Comparison of ENCODE assay signal across 8 cellular contexts in genomic region chr15:90871097-90871715, GRCh38. TPM values are rescaled to one million over a fixed set of nuclear protein-coding genes. Genes with fewer than 3 reads are reported as not detected.
DNase-seq lines count a peak whose midpoint lies in the region; ATAC-seq and TF ChIP-seq lines count a peak whose summit lies in the region.

No MANE protein-coding gene starts in this region.

- H3K4me3 Mint-ChIP-seq in T-cell (peak overlapping the region; percentile 83 to 88 (median 86)), type B pancreatic cell (peak overlapping the region; percentile 91)

- peak overlapping the region; percentile 90 to 98 (median 94) for H3K27ac ChIP-seq in BLaER1 treated with 17β-estradiol and CSF1 and Interleukin-3, amounts not matched to agents 10 nM and 100 nM
- H3K27ac ChIP-seq in mesendoderm (ENCODE audit: low read depth, low read length), result peak overlapping the region; percentile 59

- no peak for TF ChIP-seq CTCF in type B pancreatic cell (conservative IDR thresholded peaks at IDR 0.05)

- H3K9me3 ChIP-seq in BLaER1 treated with 17β-estradiol and CSF1 and Interleukin-3, amounts not matched to agents 10 nM and 100 nM (replicated peaks in 1 of 11), result no peaks in the 10 kb centered on the region

- peak; percentile 33 for ATAC-seq in GM21723 (IDR thresholded peaks at IDR 0.05; ENCODE audit: unreplicated experiment)
- ATAC-seq in T-cell (replicated peaks in 1 of 4), result peak; percentile 51 to 62 (median 59)
- ATAC-seq in HG03139 (IDR thresholded peaks at IDR 0.05; ENCODE audit: unreplicated experiment), result no peak
- no peak for ATAC-seq in HG02973 (IDR thresholded peaks at IDR 0.05; ENCODE audit: unreplicated experiment)

- no peak overlapping the region for H2AK5ac ChIP-seq in mesendoderm (ENCODE audit: low read length)

- H3K23ac ChIP-seq in mesendoderm (ENCODE audit: low read length), result peak overlapping the region; percentile 29

- no peaks in the 10 kb centered on the region for H3K27me3 ChIP-seq in BLaER1 treated with 17β-estradiol and CSF1 and Interleukin-3, amounts not matched to agents 10 nM and 100 nM
- H3K27me3 ChIP-seq in mesendoderm (ENCODE audit: insufficient read depth, low read length, poor library complexity), result no peaks in the 10 kb centered on the region

- CTCF ChIA-PET in T-cell (lab: Charles Lee), result interaction anchor here in 1 of 2 donors (0.6 kb wide), 1 partner anchor 64 kb away, joined by 3 read pairs; no protein-coding TSS in a partner anchor

- H3K27ac Mint-ChIP-seq in T-cell (peak overlapping the region; percentile 89 to 91), type B pancreatic cell (peak overlapping the region; percentile 90)

- H3K4me3 ChIP-seq in BLaER1 treated with 17β-estradiol and CSF1 and Interleukin-3, amounts not matched to agents 10 nM and 100 nM, result peak overlapping the region; percentile 92 to 99 (median 96)
- H3K4me3 ChIP-seq in mesendoderm (ENCODE audit: low read length), result peak overlapping the region; percentile 68

- peak overlapping the region; percentile 73 for H2BK120ac ChIP-seq in mesendoderm (ENCODE audit: low read depth, low read length)

- POLR2A ChIA-PET in T-cell (lab: Charles Lee), result no interaction called here

- peak in 15 of 34 experiments; percentile 23 to 52 (median 41) for DNase-seq in T-cell
- DNase-seq in dermis blood vessel endothelial cell, result peak; percentile 53
- peak; percentile 72 for DNase-seq in mesendoderm
- peak; percentile 70 for DNase-seq in type B pancreatic cell (ENCODE audit: extremely low spot score, unreplicated experiment)

- peaks cover 58 to 84% (median 70%) of the 10 kb centered on the region in 10 experiments for H3K4me1 ChIP-seq in BLaER1 treated with 17β-estradiol and CSF1 and Interleukin-3, amounts not matched to agents 10 nM and 100 nM
- peaks cover 31% of the 10 kb centered on the region for H3K4me1 ChIP-seq in mesendoderm (ENCODE audit: control insufficient read depth, low read depth, low read length)

- H2BK5ac ChIP-seq in mesendoderm (ENCODE audit: low read length), result peak overlapping the region; percentile 49

- H3K27me3 Mint-ChIP-seq in T-cell (no peaks in the 10 kb centered on the region), type B pancreatic cell (no peaks in the 10 kb centered on the region)

- H3K79me2 ChIP-seq in mesendoderm (ENCODE audit: control insufficient read depth, insufficient read depth, low read length), result peaks cover 33% of the 10 kb centered on the region

- peak overlapping the region; percentile 93 to 99 (median 96) for H3K9ac ChIP-seq in BLaER1 treated with 17β-estradiol and CSF1 and Interleukin-3, amounts not matched to agents 10 nM and 100 nM
- H3K9ac ChIP-seq in mesendoderm (ENCODE audit: low read length), result peak overlapping the region; percentile 91

- H3K4ac ChIP-seq in mesendoderm (ENCODE audit: low read depth, low read length), result peak overlapping the region; percentile 99

- H3K4me2 ChIP-seq in BLaER1 treated with 17β-estradiol and CSF1 and Interleukin-3, amounts not matched to agents 10 nM and 100 nM, result peak overlapping the region; percentile 88 to 100 (median 99)
- H3K4me2 ChIP-seq in mesendoderm (ENCODE audit: low read length), result peak overlapping the region; percentile 53

- H3K79me1 ChIP-seq in mesendoderm (ENCODE audit: low read length), result peaks cover 9% of the 10 kb centered on the region

- H3K36me3 Mint-ChIP-seq in T-cell (no peaks in the 10 kb centered on the region), type B pancreatic cell (no peaks in the 10 kb centered on the region)

- peak overlapping the region; percentile 94 for H3K56ac ChIP-seq in mesendoderm (ENCODE audit: low read length)

- H2BK15ac ChIP-seq in mesendoderm (replicated peaks; ENCODE audit: low read depth), result no peak overlapping the region

- peak overlapping the region; percentile 59 for H4K8ac ChIP-seq in mesendoderm (ENCODE audit: low read depth, low read length)

- peaks cover 2 to 26% (median 12%) of the 10 kb centered on the region in 11 experiments; a peak in 19 of 22 replicates for H3K36me3 ChIP-seq in BLaER1 treated with 17β-estradiol and CSF1 and Interleukin-3, amounts not matched to agents 10 nM and 100 nM
- no peaks in the 10 kb centered on the region for H3K36me3 ChIP-seq in mesendoderm (ENCODE audit: control insufficient read depth, insufficient read depth, low read length)

- no peak overlapping the region for H4K5ac ChIP-seq in mesendoderm (ENCODE audit: low read length)

- peaks cover 29 to 44% (median 42%) of the 10 kb centered on the region in 11 experiments; a peak in 20 of 22 replicates for H4K20me1 ChIP-seq in BLaER1 treated with 17β-estradiol and CSF1 and Interleukin-3, amounts not matched to agents 10 nM and 100 nM

- no CpG with 5 or more reads among the region's 74 CpGs for WGBS in mesendoderm (ENCODE audit: extremely low coverage, insufficient coverage, low lambda C conversion rate)

- H3K4me1 Mint-ChIP-seq in T-cell (peaks cover 38 to 49% (median 45%) of the 10 kb centered on the region in 3 donors), type B pancreatic cell (ENCODE audit: unreplicated experiment) (peaks cover 37% of the 10 kb centered on the region)

- peak overlapping the region; percentile 97 for H3K18ac ChIP-seq in mesendoderm (ENCODE audit: low read length)

- H3K9me3 Mint-ChIP-seq in T-cell (no peaks in the 10 kb centered on the region), type B pancreatic cell (no peaks in the 10 kb centered on the region)

RNA-seq across cellular contexts. Expression of gene FURIN, which starts 2.8 kb away (rescaled TPM):
- total RNA-seq in T-cell (10 to 100 TPM; 52.8 to 74.0 (median 61.4) TPM), dermis blood vessel endothelial cell (67.2 and 136 TPM in 2 replicates), type B pancreatic cell (ENCODE audit: low replicate concordance) (37.7 and 62.1 TPM in 2 replicates)
- 23.0 TPM for polyA plus RNA-seq in mesendoderm (2013, experiment 1 of 2)
- polyA plus RNA-seq in mesendoderm (2013, experiment 2 of 2), result 22.8 TPM

RNA-seq across cellular contexts. Expression of gene FES, which starts 13.1 kb away (rescaled TPM):
- total RNA-seq in T-cell (1 to 10 TPM; 3.2 to 5.2 (median 4.3) TPM), dermis blood vessel endothelial cell (110 and 134 TPM in 2 replicates), type B pancreatic cell (ENCODE audit: low replicate concordance) (3.1 TPM in 2 replicates)
- 4.1 TPM for polyA plus RNA-seq in mesendoderm (2013, experiment 1 of 2)
- polyA plus RNA-seq in mesendoderm (2013, experiment 2 of 2), result 4.3 TPM

RNA-seq across cellular contexts. Expression of gene MAN2A2, which starts 31.9 kb away (rescaled TPM):
- total RNA-seq in T-cell (100 to 1,000 TPM; 119 to 158 (median 142) TPM), dermis blood vessel endothelial cell (23.1 and 38.7 TPM in 2 replicates), type B pancreatic cell (ENCODE audit: low replicate concordance) (43.0 and 60.2 TPM in 2 replicates)
- polyA plus RNA-seq in mesendoderm (2013, experiment 1 of 2), result 5.4 TPM
- polyA plus RNA-seq in mesendoderm (2013, experiment 2 of 2), result 7.8 TPM

Comparison
In these comparisons a context has a peak if more than half of its experiments do, and no peak if none do; other contexts are left out.
1. ATAC-seq: peak in GM21723 (single experiment) and T-cell (4 of 4); none in HG03139 (single experiment) and HG02973 (single experiment).
2. RNA of gene FES, which starts 13.1 kb away (total RNA-seq): 110 to 134 TPM in dermis blood vessel endothelial cell; 3.2 to 5.2 TPM in T-cell and 3.1 TPM in type B pancreatic cell; every median in the first group is over 10 times any median in the second.